In genomic region chr4:154549894-154550790, GRCh38 we compare ENCODE assay signal across 8 cellular contexts. TPM values are rescaled to one million over a fixed set of nuclear protein-coding genes. Genes with fewer than 3 reads are reported as not detected.
DNase-seq lines count a peak whose midpoint lies in the region; ATAC-seq and TF ChIP-seq lines count a peak whose summit lies in the region.

Gene PLRG1, minus strand, starts transcription at chr4:154550400. Its CDS starts 92 bp downstream, at chr4:154550308.

- intact Hi-C loops in mammary epithelial cell (cut with micrococcal nuclease), result loop anchor here (1.0 to 10.0 kb wide), 3 partner anchors 43 to 1235 kb away; no protein-coding TSS in a partner anchor

- TF ChIP-seq CTCF in AG04449 (IDR thresholded peaks at IDR 0.05; ENCODE audit: insufficient read depth, low read length, missing control alignments), result no peak
- TF ChIP-seq CTCF in WERI-Rb-1 (IDR thresholded peaks at IDR 0.05; ENCODE audit: low read depth, low read length), result 0 out of 2 replicates have a peak, but pooled peaks have one; percentile 1
- TF ChIP-seq CTCF in mammary epithelial cell (conservative IDR thresholded peaks at IDR 0.05 in 1 of 2, IDR thresholded peaks at IDR 0.05 in 1 of 2; ENCODE audit: extremely low read depth in 1 of 2, insufficient read depth in 1 of 2, low read depth in 1 of 2, low read length in 2 of 2), result peak in 1 of 2 donors; percentile 7

- peaks cover 27% of the 10 kb centered on the region for H3K36me3 ChIP-seq in WERI-Rb-1
- H3K36me3 ChIP-seq in mammary epithelial cell (ENCODE audit: insufficient read depth, low read length), result peaks cover 20% of the 10 kb centered on the region
- H3K36me3 ChIP-seq in skeletal muscle tissue (ENCODE audit: control insufficient read depth in 3 of 3, insufficient read depth in 3 of 3, low read length in 3 of 3), result peaks cover 0 to 19% (median 14%) of the 10 kb centered on the region in 3 donors

- H3K4me2 ChIP-seq in mammary epithelial cell (ENCODE audit: insufficient read depth, low read depth, low read length), result peak within 1 kb of the TSS; percentile 84

- peaks cover 17% of the 10 kb centered on the region for H3K4me1 ChIP-seq in mammary epithelial cell (ENCODE audit: insufficient read depth, low read length)
- H3K4me1 ChIP-seq in skeletal muscle tissue (ENCODE audit: control insufficient read depth in 3 of 3, insufficient read depth in 3 of 3, low read length in 3 of 3), result peaks cover 6 to 14% (median 13%) of the 10 kb centered on the region in 3 donors

- DNase-seq in AG04449 (ENCODE audit: low read depth, low spot score) (peak; percentile 58), NCI-H2227 (lab: John Stamatoyannopoulos, UW; ENCODE audit: unreplicated experiment) (peak; percentile 97), WERI-Rb-1 (peak; percentile 98), mammary epithelial cell (peak; percentile 90)

- dilution Hi-C loops in mammary epithelial cell (cut with HindIII; ENCODE audit: low sequenced_read_pairs), result loop anchor here (5.0 kb wide), 1 partner anchor 62 kb away; the partner anchor contains the start of gene FGG

- H4K20me1 ChIP-seq in mammary epithelial cell (ENCODE audit: insufficient read depth, low read length), result no peaks in the 10 kb centered on the region

- ATAC-seq in GM18873 (IDR thresholded peaks at IDR 0.05; ENCODE audit: low FRiP score, unreplicated experiment) (peak; percentile 97), HG03139 (IDR thresholded peaks at IDR 0.05; ENCODE audit: unreplicated experiment) (peak; percentile 98)

- no peaks in the 10 kb centered on the region for H3K9me3 ChIP-seq in WERI-Rb-1 (ENCODE audit: severe bottlenecking)
- H3K9me3 ChIP-seq in mammary epithelial cell (replicated peaks; ENCODE audit: insufficient read depth, low read length), result no peaks in the 10 kb centered on the region
- no peaks in the 10 kb centered on the region for H3K9me3 ChIP-seq in iPS-18c (ENCODE audit: control insufficient read depth, insufficient read depth, low read length)
- no peaks in the 10 kb centered on the region for H3K9me3 ChIP-seq in skeletal muscle tissue (ENCODE audit: control insufficient read depth in 3 of 3, low read length in 3 of 3)

- H3K4me3 ChIP-seq in AG04449 (ENCODE audit: low read depth, low read length) (peak within 1 kb of the TSS; percentile 91), WERI-Rb-1 (ENCODE audit: low read depth, low read length) (peak within 1 kb of the TSS; percentile 92), mammary epithelial cell (replicated peaks in 1 of 3; ENCODE audit: insufficient read depth in 1 of 3, low read depth in 2 of 3, low read length in 3 of 3) (peak within 1 kb of the TSS; percentile 66 to 91 (median 66)), iPS-18c (ENCODE audit: insufficient read depth, low read depth, low read length) (peak within 1 kb of the TSS; percentile 72), skeletal muscle tissue (ENCODE audit: low read length in 3 of 3) (peak within 1 kb of the TSS; percentile 88 to 94 (median 88))

- CTCF ChIA-PET in AG04449 (lab: Yijun Ruan, JAX), result interaction anchor here (0.6 to 6.6 kb wide), 11 partner anchors 9 to 1261 kb away, joined by 3 to 128 read pairs (median 6); partner anchors contain the start of gene FGB
- CTCF ChIA-PET in mammary epithelial cell (lab: Charles Lee; ENCODE audit: low non-redundant PET), result interaction anchor here (0.6 to 0.8 kb wide), 3 partner anchors 9 to 77 kb away, joined by 8 to 13 read pairs (median 9); no protein-coding TSS in a partner anchor

- H3K9ac ChIP-seq in mammary epithelial cell (ENCODE audit: insufficient read depth, low read length), result peak within 1 kb of the TSS; percentile 77
- H3K9ac ChIP-seq in skeletal muscle tissue (ENCODE audit: low read depth in 1 of 3, low read length in 3 of 3), result peak within 1 kb of the TSS; percentile 88 to 95 (median 92)

- 2% methylated on average over 51 of the region's 51 CpGs for WGBS in mammary epithelial cell (ENCODE audit: low coverage, missing lambda C conversion rate)

- H3K27ac ChIP-seq in WERI-Rb-1, result peak within 1 kb of the TSS; percentile 82
- H3K27ac ChIP-seq in mammary epithelial cell (ENCODE audit: insufficient read depth, low read depth, low read length), result peak within 1 kb of the TSS; percentile 63
- peak within 1 kb of the TSS; percentile 73 for H3K27ac ChIP-seq in skeletal muscle tissue (ENCODE audit: low read depth, low read length)

- H2AFZ ChIP-seq in mammary epithelial cell (ENCODE audit: low read depth, low read length), result peak within 1 kb of the TSS; percentile 97

- H3K27me3 ChIP-seq in WERI-Rb-1 (ENCODE audit: insufficient read depth, low read depth, severe bottlenecking), result no peaks in the 10 kb centered on the region
- no peaks in the 10 kb centered on the region for H3K27me3 ChIP-seq in mammary epithelial cell (ENCODE audit: insufficient read depth, low read length)
- H3K27me3 ChIP-seq in skeletal muscle tissue (ENCODE audit: control insufficient read depth in 3 of 3, insufficient read depth in 3 of 3, low read length in 3 of 3), result no peaks in the 10 kb centered on the region

- TSS peak; percentile 66 for BruUV-seq in mammary epithelial cell (replicated peaks; lab: Mats Ljungman, UMichigan)

- H3K79me2 ChIP-seq in mammary epithelial cell (ENCODE audit: insufficient read depth, low read length), result peaks cover 35% of the 10 kb centered on the region

- in situ Hi-C loops in mammary epithelial cell (cut with MboI; ENCODE audit: low sequenced_read_pairs in 2 of 2), result loop anchor here in 1 of 2 donors (5.0 kb wide), 1 partner anchor 67 kb away; no protein-coding TSS in a partner anchor

- POLR2A ChIA-PET in AG04449 (lab: Yijun Ruan, JAX), result interaction anchor here (0.9 to 1.0 kb wide), 3 partner anchors 9 to 68 kb away, joined by 4 to 5 read pairs (median 4); partner anchors contain the start of gene FGG

RNA-seq across cellular contexts. Expression of gene PLRG1, which starts in this region (rescaled TPM):
- total RNA-seq in mammary epithelial cell, result 100 to 1,000 TPM; 112 to 124 TPM
- polyA plus RNA-seq in mammary epithelial cell, result 94.5 TPM
- polyA minus RNA-seq in mammary epithelial cell, result 93.4 TPM
- 39.7 TPM for total RNA-seq in skeletal muscle tissue

Comparison
In these comparisons a context has a peak if more than half of its experiments do, and no peak if none do; other contexts are left out.
1. Peak in every context shown above with its lines: DNase-seq, ATAC-seq, H3K4me3 ChIP-seq and H3K27ac ChIP-seq.